Comparison of ENCODE assay signal across 9 cellular contexts in the genomic region with DNA sequence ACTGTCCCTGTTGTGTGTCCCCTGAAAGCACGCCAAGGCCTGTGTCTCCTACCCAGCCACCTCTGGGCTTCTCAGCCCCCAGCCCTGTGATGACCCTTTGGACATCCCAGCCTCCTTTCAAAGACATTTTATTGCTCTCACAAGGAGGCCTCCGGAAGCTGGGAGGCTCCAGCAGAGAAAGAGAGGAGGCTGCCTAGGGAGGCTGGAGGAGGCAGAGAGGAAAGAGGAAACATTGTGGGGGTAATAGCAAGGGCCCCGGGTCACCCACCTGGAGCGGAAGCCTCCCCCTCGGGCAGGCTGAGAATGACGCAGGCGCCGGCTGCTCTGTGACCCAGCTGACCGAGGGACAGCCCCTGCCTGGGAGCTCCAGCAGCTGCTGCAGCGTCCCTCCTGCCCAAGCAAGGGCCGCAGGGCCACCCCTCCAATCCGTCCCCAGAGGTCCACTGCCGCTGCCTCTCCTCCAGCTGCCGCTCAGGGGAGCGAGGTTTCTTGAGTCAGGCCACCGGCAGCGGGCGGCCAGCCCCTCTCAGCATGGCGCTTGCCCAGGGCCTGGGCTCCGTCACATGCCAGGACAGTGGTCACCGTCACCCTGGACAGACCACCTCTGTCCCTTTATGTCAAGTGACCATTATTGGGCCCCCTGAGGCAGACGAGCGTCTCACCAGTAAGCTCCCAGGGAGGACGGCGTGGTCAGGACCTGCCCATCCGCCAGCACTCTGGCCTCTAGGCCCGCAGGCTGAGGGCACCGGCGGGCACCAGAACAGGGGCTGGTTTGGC. TPM values are rescaled to one million over a fixed set of nuclear protein-coding genes. Genes with fewer than 3 reads are reported as not detected.
DNase-seq lines count a peak whose midpoint lies in the region; ATAC-seq and TF ChIP-seq lines count a peak whose summit lies in the region.
"Had no signal": no experiment of that assay in that cellular context is flagged by ENCODE, and none has a peak within 500 bp of the region (broad histone marks: within the 10 kb centered on the region; RNA-seq: fewer than 3 reads in every experiment).

No MANE protein-coding gene starts in this region.

- no peaks in the 10 kb centered on the region for H3K9me3 ChIP-seq in esophagus squamous epithelium
- H3K9me3 ChIP-seq in sigmoid colon: no peaks in the 10 kb centered on the region
- no peaks in the 10 kb centered on the region for H3K9me3 ChIP-seq in effector memory CD4-positive, alpha-beta T cell (ENCODE audit: control insufficient read depth, low read length)

- TF ChIP-seq CTCF in GM13977 (IDR thresholded peaks at IDR 0.05; ENCODE audit: extremely low read depth, insufficient read depth, missing control alignments) (no peak), esophagus squamous epithelium (IDR thresholded peaks at IDR 0.05) (no peak), sigmoid colon (IDR thresholded peaks at IDR 0.05) (no peak)

- ATAC-seq in GM18868 (IDR thresholded peaks at IDR 0.05; ENCODE audit: unreplicated experiment): no peak

- DNase-seq in GM13977 (ENCODE audit: low spot score) (peak; percentile 80), esophagus squamous epithelium (lab: John Stamatoyannopoulos, UW) (no peak), sigmoid colon (peak; percentile 80), NCI-H748 treated with DMSO at 0.1 percent for 48 hours (lab: John Stamatoyannopoulos, UW) (no peak), DMS114 treated with DMSO at 0.1 percent for 48 hours (lab: John Stamatoyannopoulos, UW; ENCODE audit: unreplicated experiment) (no peak)
- DNase-seq in effector memory CD4-positive, alpha-beta T cell: no peak

- H3K27ac ChIP-seq in esophagus squamous epithelium: peak overlapping the region in 2 of 4 donors; percentile 5 to 17
- no peak overlapping the region for H3K27ac ChIP-seq in sigmoid colon
- no peak overlapping the region for H3K27ac ChIP-seq in effector memory CD4-positive, alpha-beta T cell (ENCODE audit: insufficient read depth, low read length, poor library complexity, severe bottlenecking)

- TF ChIP-seq EP300 in sigmoid colon (IDR thresholded peaks at IDR 0.05): no peak

- H3K27me3 ChIP-seq in esophagus squamous epithelium (peaks cover 0 to 31% (median 0%) of the 10 kb centered on the region in 4 donors), sigmoid colon (peaks cover 0 to 17% (median 6%) of the 10 kb centered on the region in 3 donors)
- peaks cover 14% of the 10 kb centered on the region for H3K27me3 ChIP-seq in effector memory CD4-positive, alpha-beta T cell (replicated peaks; ENCODE audit: control insufficient read depth, insufficient read depth, low read length, poor library complexity, severe bottlenecking)

- H3K4me1 ChIP-seq in esophagus squamous epithelium (peaks cover 42 to 67% (median 46%) of the 10 kb centered on the region in 3 donors), sigmoid colon (peaks cover 0 to 50% (median 39%) of the 10 kb centered on the region in 4 donors)
- peaks cover 34% of the 10 kb centered on the region for H3K4me1 ChIP-seq in effector memory CD4-positive, alpha-beta T cell (ENCODE audit: control insufficient read depth, insufficient read depth, low read length, poor library complexity, severe bottlenecking)

- WGBS in esophagus squamous epithelium, 2 donors: 57 to 68% methylated on average over 7 to 20 of the region's 29 CpGs
- 48 to 66% methylated on average over 29 of the region's 29 CpGs for WGBS in sigmoid colon, 2 donors

- TF ChIP-seq POLR2A in esophagus squamous epithelium (IDR thresholded peaks at IDR 0.05) (no peak), sigmoid colon (IDR thresholded peaks at IDR 0.05) (no peak)

- H3K36me3 ChIP-seq in esophagus squamous epithelium (no peaks in the 10 kb centered on the region), sigmoid colon (no peaks in the 10 kb centered on the region)
- no peaks in the 10 kb centered on the region for H3K36me3 ChIP-seq in effector memory CD4-positive, alpha-beta T cell (ENCODE audit: control insufficient read depth, insufficient read depth, low read length)

- H3K4me3 ChIP-seq in esophagus squamous epithelium (peak overlapping the region; percentile 21 to 68 (median 36)), sigmoid colon (peak overlapping the region in 3 of 4 donors; percentile 34 to 51 (median 44))
- no peak overlapping the region for H3K4me3 ChIP-seq in effector memory CD4-positive, alpha-beta T cell (ENCODE audit: insufficient read depth, low read depth, low read length, poor library complexity, severe bottlenecking)

- intact Hi-C loops in esophagus squamous epithelium (cut with DNase I) (loop anchor here (5.0 to 10.0 kb wide), 3 partner anchors 81 to 231 kb away; a partner anchor contains a TSS), sigmoid colon (cut with DNase I) (loop anchor here (5.0 kb wide), 1 partner anchor 81 kb away; no protein-coding TSS in a partner anchor)

- in situ Hi-C loops in GM13977 (cut with MboI; ENCODE audit: low pct_unique_long_range_greater_than_20kb, low sequenced_read_pairs, unreplicated experiment): no loop called here

TF ChIP-seq in PFSK-1, 5 proteins besides CTCF, POLR2A, EP300 and RAD21:
- TF ChIP-seq, protein P1, sequence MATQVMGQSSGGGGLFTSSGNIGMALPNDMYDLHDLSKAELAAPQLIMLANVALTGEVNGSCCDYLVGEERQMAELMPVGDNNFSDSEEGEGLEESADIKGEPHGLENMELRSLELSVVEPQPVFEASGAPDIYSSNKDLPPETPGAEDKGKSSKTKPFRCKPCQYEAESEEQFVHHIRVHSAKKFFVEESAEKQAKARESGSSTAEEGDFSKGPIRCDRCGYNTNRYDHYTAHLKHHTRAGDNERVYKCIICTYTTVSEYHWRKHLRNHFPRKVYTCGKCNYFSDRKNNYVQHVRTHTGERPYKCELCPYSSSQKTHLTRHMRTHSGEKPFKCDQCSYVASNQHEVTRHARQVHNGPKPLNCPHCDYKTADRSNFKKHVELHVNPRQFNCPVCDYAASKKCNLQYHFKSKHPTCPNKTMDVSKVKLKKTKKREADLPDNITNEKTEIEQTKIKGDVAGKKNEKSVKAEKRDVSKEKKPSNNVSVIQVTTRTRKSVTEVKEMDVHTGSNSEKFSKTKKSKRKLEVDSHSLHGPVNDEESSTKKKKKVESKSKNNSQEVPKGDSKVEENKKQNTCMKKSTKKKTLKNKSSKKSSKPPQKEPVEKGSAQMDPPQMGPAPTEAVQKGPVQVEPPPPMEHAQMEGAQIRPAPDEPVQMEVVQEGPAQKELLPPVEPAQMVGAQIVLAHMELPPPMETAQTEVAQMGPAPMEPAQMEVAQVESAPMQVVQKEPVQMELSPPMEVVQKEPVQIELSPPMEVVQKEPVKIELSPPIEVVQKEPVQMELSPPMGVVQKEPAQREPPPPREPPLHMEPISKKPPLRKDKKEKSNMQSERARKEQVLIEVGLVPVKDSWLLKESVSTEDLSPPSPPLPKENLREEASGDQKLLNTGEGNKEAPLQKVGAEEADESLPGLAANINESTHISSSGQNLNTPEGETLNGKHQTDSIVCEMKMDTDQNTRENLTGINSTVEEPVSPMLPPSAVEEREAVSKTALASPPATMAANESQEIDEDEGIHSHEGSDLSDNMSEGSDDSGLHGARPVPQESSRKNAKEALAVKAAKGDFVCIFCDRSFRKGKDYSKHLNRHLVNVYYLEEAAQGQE (IDR thresholded peaks at IDR 0.05; ENCODE audit: insufficient read depth in 1 of 2, low read depth in 2 of 2, low read length in 2 of 2): no peak
- TF ChIP-seq FOXP2 (optimal IDR thresholded peaks at IDR 0.05; ENCODE audit: borderline replicate concordance, extremely low read depth, extremely low read length, insufficient read depth): peak; percentile 49
- TF ChIP-seq TAF1 (IDR thresholded peaks at IDR 0.05; ENCODE audit: borderline replicate concordance, insufficient read depth, low read length): no peak
- TF ChIP-seq SIN3A (IDR thresholded peaks at IDR 0.05; ENCODE audit: borderline replicate concordance, insufficient read depth, low read length): no peak
- no peak for TF ChIP-seq POLR2AphosphoS5 (IDR thresholded peaks at IDR 0.05; ENCODE audit: low read depth, low read length)

RNA-seq across cellular contexts. Expression of a gene that starts 29.3 kb away (rescaled TPM):
- 8,081 TPM for polyA plus RNA-seq in PFSK-1 (2012; ENCODE audit: insufficient read length, low read depth)
- 1,000 to 10,000 TPM; 3,349 to 6,664 (median 4,433) TPM for total RNA-seq in esophagus squamous epithelium
- total RNA-seq in sigmoid colon: 1,000 to 10,000 TPM; 1,038 to 2,003 (median 1,212) TPM
- 1,000 to 10,000 TPM; 2,538 to 4,527 (median 2,852) TPM for polyA plus RNA-seq in sigmoid colon

RNA-seq across cellular contexts. Expression of a gene that starts 44.9 kb away (rescaled TPM):
- 1.6 TPM for polyA plus RNA-seq in PFSK-1 (2012; ENCODE audit: insufficient read length, low read depth)
- total RNA-seq in esophagus squamous epithelium (1 to 10 TPM in 3 of 4 donors, not detected in 1; 1.1 to 2.3 (median 1.8) TPM), sigmoid colon (1 to 10 TPM in 1 of 4 donors, under 1 TPM in 2, not detected in 1; 0.33 to 1.1 (median 0.95) TPM)
- polyA plus RNA-seq in sigmoid colon: 1 to 10 TPM in 1 of 3 donors, not detected in 2; 2.3 TPM
- polyA plus RNA-seq: keratinocyte had no signal

Comparison
In these comparisons a context has a peak if more than half of its experiments do, and no peak if none do; other contexts are left out.
1. DNase-seq: peak in GM13977 (single experiment) and sigmoid colon (single experiment); none in esophagus squamous epithelium (single experiment), NCI-H748 treated with DMSO at 0.1 percent for 48 hours (single experiment), DMS114 treated with DMSO at 0.1 percent for 48 hours (single experiment) and effector memory CD4-positive, alpha-beta T cell (0 of 3).